Comparison of ENCODE assay signal across 1 cellular context in genomic region chr19:49435670-49436069, GRCh38.
TF ChIP-seq lines count a peak whose summit lies in the region.

No MANE protein-coding gene starts in this region.

TF ChIP-seq in H1, 55 proteins besides CTCF, POLR2A, EP300 and RAD21:
- TF ChIP-seq KDM1A (IDR thresholded peaks at IDR 0.05; ENCODE audit: borderline replicate concordance, low read length) = no peak
- no peak for TF ChIP-seq TCF12 (IDR thresholded peaks at IDR 0.05; ENCODE audit: low read depth, low read length)
- TF ChIP-seq TEAD4 (IDR thresholded peaks at IDR 0.05; ENCODE audit: low read depth, low read length) = no peak
- TF ChIP-seq YY1 (IDR thresholded peaks at IDR 0.05; ENCODE audit: low read depth, low read length) = no peak
- no peak for TF ChIP-seq TBP (IDR thresholded peaks at IDR 0.05; ENCODE audit: low read depth, low read length)
- TF ChIP-seq SIX5 (IDR thresholded peaks at IDR 0.05; ENCODE audit: low read depth, low read length) = no peak
- TF ChIP-seq CTBP2 (IDR thresholded peaks at IDR 0.05; ENCODE audit: borderline replicate concordance, insufficient read depth, insufficient read length, low read length) = no peak
- no peak for TF ChIP-seq EZH2 (IDR thresholded peaks at IDR 0.05; ENCODE audit: low read depth, low read length, severe bottlenecking)
- TF ChIP-seq TAF1 (IDR thresholded peaks at IDR 0.05; ENCODE audit: low read depth, low read length) = no peak
- no peak for TF ChIP-seq JUN (IDR thresholded peaks at IDR 0.05; ENCODE audit: low read depth, low read length)
- no peak for TF ChIP-seq CBX5 (IDR thresholded peaks at IDR 0.05; ENCODE audit: low read depth, low read length)
- TF ChIP-seq KDM4A (IDR thresholded peaks at IDR 0.05; ENCODE audit: low read depth, low read length, severe bottlenecking) = no peak
- no peak for TF ChIP-seq GABPA (IDR thresholded peaks at IDR 0.05; ENCODE audit: borderline replicate concordance, insufficient read depth, low read length)
- no peak for TF ChIP-seq POLR2AphosphoS5 (IDR thresholded peaks at IDR 0.05; ENCODE audit: low read depth, low read length)
- TF ChIP-seq MAFK (IDR thresholded peaks at IDR 0.05; ENCODE audit: low read depth, low read length) = no peak
- no peak for TF ChIP-seq RFX5 (IDR thresholded peaks at IDR 0.05; ENCODE audit: borderline replicate concordance, low read depth, low read length)
- no peak for TF ChIP-seq TAF7 (optimal IDR thresholded peaks at IDR 0.05; ENCODE audit: borderline replicate concordance, low read depth, low read length)
- TF ChIP-seq CHD1 (IDR thresholded peaks at IDR 0.05; ENCODE audit: low read depth, low read length) = no peak
TF ChIP-seq in H1: peak in this region for 0.
